Comparison of ENCODE assay signal across 8 cellular contexts in the genomic region with DNA sequence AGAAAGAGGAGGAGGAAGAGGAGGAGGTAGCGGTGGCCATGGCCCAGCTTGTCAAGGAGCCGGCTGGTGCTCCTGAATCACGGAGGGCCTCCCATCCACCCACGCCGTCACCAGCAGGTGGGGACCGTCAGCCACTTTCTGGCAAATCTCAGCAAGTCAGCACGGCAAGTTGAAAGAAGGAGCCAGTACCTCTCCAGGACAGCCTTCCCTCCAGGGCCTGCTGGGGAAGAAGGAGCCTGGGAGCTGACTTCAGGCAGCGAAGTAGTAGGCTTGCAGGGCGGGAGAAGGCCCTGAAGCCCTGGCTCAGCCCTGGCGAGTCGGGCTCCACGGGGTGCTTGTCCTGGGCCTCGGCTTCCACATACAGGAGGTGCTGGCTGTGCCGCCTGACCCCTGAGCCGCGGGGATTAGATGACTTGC.
DNase-seq lines count a peak whose midpoint lies in the region; ATAC-seq, FAIRE-seq and TF ChIP-seq lines count a peak whose summit lies in the region.

No MANE protein-coding gene starts in this region.

- H3K4me2 ChIP-seq in IMR-90 (ENCODE audit: low read depth, low read length), result no peak overlapping the region

- no peaks in the 10 kb centered on the region for H3K36me3 ChIP-seq in IMR-90 (ENCODE audit: control insufficient read depth, insufficient read depth, low read length)
- no peaks in the 10 kb centered on the region for H3K36me3 ChIP-seq in endodermal cell (ENCODE audit: control insufficient read depth, insufficient read depth, low read length)
- H3K36me3 ChIP-seq in stomach, result no peaks in the 10 kb centered on the region

- no peak overlapping the region for H3K27ac ChIP-seq in IMR-90 (ENCODE audit: insufficient read depth, low read length)
- no peak overlapping the region for H3K27ac ChIP-seq in endodermal cell (ENCODE audit: low read depth, low read length)
- no peak overlapping the region for H3K27ac ChIP-seq in stomach

- H3K4ac ChIP-seq in IMR-90 (ENCODE audit: low read depth, low read length), result no peak overlapping the region

- no peak for FAIRE-seq in H54 (lab: Jason Lieb, UNC)

- H3K4me1 Mint-ChIP-seq in activated CD8-positive, alpha-beta T cell treated with anti-CD3 and anti-CD28 coated beads for 36 hours (ENCODE audit: low read depth), result peaks cover 22% of the 10 kb centered on the region
- no peaks in the 10 kb centered on the region for H3K4me1 Mint-ChIP-seq in endodermal cell
- H3K4me1 Mint-ChIP-seq in naive thymus-derived CD8-positive, alpha-beta T cell, result peaks cover 8 to 32% (median 26%) of the 10 kb centered on the region in 4 donors

- no peaks in the 10 kb centered on the region for H4K20me1 ChIP-seq in IMR-90 (ENCODE audit: insufficient read depth, low read length)

- H3K14ac ChIP-seq in IMR-90 (replicated peaks; ENCODE audit: low read depth, low read length), result no peak overlapping the region

- no peak overlapping the region for H4K91ac ChIP-seq in IMR-90 (ENCODE audit: insufficient read depth, low read depth, low read length)

- TF ChIP-seq POLR2A in IMR-90 (IDR thresholded peaks at IDR 0.05; ENCODE audit: low read depth, low read length) (no peak), stomach (IDR thresholded peaks at IDR 0.05) (no peak), H54 (IDR thresholded peaks at IDR 0.05; ENCODE audit: low read depth, low read length) (no peak)

- H3K27me3 ChIP-seq in IMR-90 (ENCODE audit: control insufficient read depth, insufficient read depth, low read length) (peaks cover 39% of the 10 kb centered on the region), endodermal cell (ENCODE audit: control insufficient read depth, insufficient read depth, low read length, poor library complexity, severe bottlenecking) (no peaks in the 10 kb centered on the region), stomach (peaks cover 0 to 5% (median 0%) of the 10 kb centered on the region in 3 donors)

- H2AK9ac ChIP-seq in IMR-90 (replicated peaks; ENCODE audit: low read depth, low read length, poor library complexity), result no peak overlapping the region

- no peak overlapping the region for H3K4me3 Mint-ChIP-seq in activated CD8-positive, alpha-beta T cell treated with anti-CD3 and anti-CD28 coated beads for 36 hours
- no peak overlapping the region for H3K4me3 Mint-ChIP-seq in endodermal cell
- no peak overlapping the region for H3K4me3 Mint-ChIP-seq in naive thymus-derived CD8-positive, alpha-beta T cell

- POLR2A ChIA-PET in IMR-90 (lab: Charles Lee; ENCODE audit: unreplicated experiment), result no interaction called here
- POLR2A ChIA-PET in activated CD8-positive, alpha-beta T cell treated with anti-CD3 and anti-CD28 coated beads for 36 hours (lab: Charles Lee), result interaction anchor here (0.7 to 0.9 kb wide), 2 partner anchors 125 to 162 kb away, joined by 3 read pairs; no protein-coding TSS in a partner anchor
- POLR2A ChIA-PET in naive thymus-derived CD8-positive, alpha-beta T cell (lab: Charles Lee), result interaction anchor here (0.7 to 6.3 kb wide), 10 partner anchors 14 to 290 kb away, joined by 3 to 23 read pairs (median 5); partner anchors contain the start of gene KLF13

- H2BK15ac ChIP-seq in IMR-90 (ENCODE audit: low read depth, low read length), result no peak overlapping the region

- H3K36me3 Mint-ChIP-seq in activated CD8-positive, alpha-beta T cell treated with anti-CD3 and anti-CD28 coated beads for 36 hours (ENCODE audit: low read depth), result no peaks in the 10 kb centered on the region
- H3K36me3 Mint-ChIP-seq in endodermal cell (ENCODE audit: low read depth), result no peaks in the 10 kb centered on the region
- no peaks in the 10 kb centered on the region for H3K36me3 Mint-ChIP-seq in naive thymus-derived CD8-positive, alpha-beta T cell

- no peak for TF ChIP-seq EP300 in stomach (IDR thresholded peaks at IDR 0.05)

- no peak overlapping the region for H4K8ac ChIP-seq in IMR-90 (ENCODE audit: low read depth in 2 of 2, low read length in 2 of 2)

- CTCF ChIA-PET in IMR-90 (lab: Yijun Ruan, JAX), result interaction anchor here (0.6 to 2.1 kb wide), 4 partner anchors 39 to 290 kb away, joined by 3 to 10 read pairs (median 4); no protein-coding TSS in a partner anchor
- CTCF ChIA-PET in activated CD8-positive, alpha-beta T cell treated with anti-CD3 and anti-CD28 coated beads for 36 hours (lab: Charles Lee), result interaction anchor here (0.6 to 2.8 kb wide), 13 partner anchors 9 to 306 kb away, joined by 3 to 40 read pairs (median 4); no protein-coding TSS in a partner anchor

- H2BK120ac ChIP-seq in IMR-90 (ENCODE audit: low read depth, low read length), result no peak overlapping the region

- BruUV-seq in IMR-90 (replicated peaks; lab: Mats Ljungman, UMichigan), result no TSS peak

- WGBS in IMR-90 (ENCODE audit: extremely low coverage in 2 of 2, insufficient read length in 1 of 2), 2 experiments, result no CpG with 5 or more reads among the region's 16 CpGs
- WGBS in endodermal cell (ENCODE audit: insufficient coverage in 1 of 2, insufficient read length in 1 of 2), 2 experiments, result 78 to 89% methylated on average over 10 to 16 of the region's 16 CpGs
- 42 to 62% (median 53%) methylated on average over 16 of the region's 16 CpGs for WGBS in stomach, 5 donors

- no peak overlapping the region for H2BK5ac ChIP-seq in IMR-90 (ENCODE audit: low read depth, low read length, poor library complexity, severe bottlenecking)

- no peak overlapping the region for H2AK5ac ChIP-seq in IMR-90 (ENCODE audit: low read depth, low read length)

- no peak overlapping the region for H2AFZ ChIP-seq in IMR-90 (replicated peaks; ENCODE audit: low read length, poor library complexity)

- no peaks in the 10 kb centered on the region for H3K9me1 ChIP-seq in IMR-90 (ENCODE audit: insufficient read depth, low read length)

- peak; percentile 77 for ATAC-seq in IMR-90 (ENCODE audit: low read depth)
- ATAC-seq in activated CD8-positive, alpha-beta T cell treated with anti-CD3 and anti-CD28 coated beads for 36 hours, result peak; percentile 73
- ATAC-seq in naive thymus-derived CD8-positive, alpha-beta T cell, result peak; percentile 78 to 84
- no peak for ATAC-seq in HG03159 (IDR thresholded peaks at IDR 0.05; ENCODE audit: unreplicated experiment)

- no peak overlapping the region for H3K23ac ChIP-seq in IMR-90 (ENCODE audit: low read depth, low read length)

- H3K18ac ChIP-seq in IMR-90 (ENCODE audit: low read depth, low read length), result no peak overlapping the region

- in situ Hi-C loops in IMR-90 (cut with MboI; ENCODE audit: low sequenced_read_pairs), result loop anchor here (10.0 kb wide), 1 partner anchor 114 kb away; no protein-coding TSS in a partner anchor

- H3K27me3 Mint-ChIP-seq in activated CD8-positive, alpha-beta T cell treated with anti-CD3 and anti-CD28 coated beads for 36 hours, result no peaks in the 10 kb centered on the region
- H3K27me3 Mint-ChIP-seq in endodermal cell (ENCODE audit: insufficient read depth), result peaks cover 2% of the 10 kb centered on the region
- H3K27me3 Mint-ChIP-seq in naive thymus-derived CD8-positive, alpha-beta T cell, result peaks cover 0 to 2% (median 0%) of the 10 kb centered on the region in 5 donors

- TF ChIP-seq CTCF in IMR-90 (conservative IDR thresholded peaks at IDR 0.05; ENCODE audit: low read depth, low read length), result peak; percentile 43
- no peak for TF ChIP-seq CTCF in activated CD8-positive, alpha-beta T cell treated with anti-CD3 and anti-CD28 coated beads for 36 hours (IDR thresholded peaks at IDR 0.05)
- peak; percentile 73 for TF ChIP-seq CTCF in endodermal cell (conservative IDR thresholded peaks at IDR 0.05)
- TF ChIP-seq CTCF in stomach (IDR thresholded peaks at IDR 0.05), result peak in 4 of 7 experiments; percentile 29 to 74 (median 58)

- H3K4me1 ChIP-seq in IMR-90 (ENCODE audit: control insufficient read depth, insufficient read depth, low read length), result no peaks in the 10 kb centered on the region
- no peaks in the 10 kb centered on the region for H3K4me1 ChIP-seq in endodermal cell (ENCODE audit: control insufficient read depth, insufficient read depth, low read length)
- peaks cover 0 to 9% (median 0%) of the 10 kb centered on the region in 4 donors for H3K4me1 ChIP-seq in stomach

- H3K79me1 ChIP-seq in IMR-90 (ENCODE audit: low read depth in 1 of 2, low read length in 2 of 2), result no peaks in the 10 kb centered on the region

- intact Hi-C loops in IMR-90 (cut with micrococcal nuclease) (loop anchor here (1.0 kb wide), 1 partner anchor 290 kb away; no protein-coding TSS in a partner anchor), stomach (cut with DNase I; ENCODE audit: low total_unique reads) (loop anchor here (5.0 kb wide), 1 partner anchor 287 kb away; no protein-coding TSS in a partner anchor)
- intact Hi-C loops in activated CD8-positive, alpha-beta T cell treated with anti-CD3 and anti-CD28 coated beads for 36 hours (cut with micrococcal nuclease), result loop anchor here (5.0 to 10.0 kb wide), 2 partner anchors 234 to 287 kb away; no protein-coding TSS in a partner anchor

- dilution Hi-C loops in IMR-90 (cut with HindIII; ENCODE audit: low sequenced_read_pairs, unreplicated experiment), result no loop called here

- TF ChIP-seq RAD21 in IMR-90 (IDR thresholded peaks at IDR 0.05; ENCODE audit: low read length), result peak; percentile 60

- no peak overlapping the region for H3K4me3 ChIP-seq in IMR-90 (ENCODE audit: insufficient read depth, low read depth, low read length)
- H3K4me3 ChIP-seq in endodermal cell (ENCODE audit: low read length), result no peak overlapping the region
- no peak overlapping the region for H3K4me3 ChIP-seq in stomach

- H3K27ac Mint-ChIP-seq in activated CD8-positive, alpha-beta T cell treated with anti-CD3 and anti-CD28 coated beads for 36 hours, result no peak overlapping the region
- no peak overlapping the region for H3K27ac Mint-ChIP-seq in endodermal cell
- H3K27ac Mint-ChIP-seq in naive thymus-derived CD8-positive, alpha-beta T cell, result peak overlapping the region in 5 of 10 donors; percentile 14 to 80 (median 32)

- no peaks in the 10 kb centered on the region for H3K9me3 Mint-ChIP-seq in activated CD8-positive, alpha-beta T cell treated with anti-CD3 and anti-CD28 coated beads for 36 hours
- H3K9me3 Mint-ChIP-seq in endodermal cell, result no peaks in the 10 kb centered on the region
- no peaks in the 10 kb centered on the region for H3K9me3 Mint-ChIP-seq in naive thymus-derived CD8-positive, alpha-beta T cell

- DNase-seq in Ammon's horn (ENCODE audit: low spot score) (peak; percentile 55), IMR-90 (peak; percentile 39), endodermal cell (peak; percentile 92), stomach (peak; percentile 85), H54 (ENCODE audit: insufficient read length, low spot score) (no peak)
- DNase-seq in activated CD8-positive, alpha-beta T cell treated with anti-CD3 and anti-CD28 coated beads for 36 hours, result peak; percentile 80
- DNase-seq in naive thymus-derived CD8-positive, alpha-beta T cell, result peak; percentile 53 to 88 (median 66)

- H3K56ac ChIP-seq in IMR-90 (ENCODE audit: extremely low read depth, insufficient read depth, low read length), result no peak overlapping the region

- H3K9ac ChIP-seq in IMR-90 (ENCODE audit: low read depth, low read length), result no peak overlapping the region
- no peak overlapping the region for H3K9ac ChIP-seq in endodermal cell (ENCODE audit: extremely low read depth, low read length, poor library complexity, severe bottlenecking)

- H3K9me3 ChIP-seq in IMR-90 (ENCODE audit: control insufficient read depth, insufficient read depth, low read length), result no peaks in the 10 kb centered on the region
- H3K9me3 ChIP-seq in endodermal cell (ENCODE audit: control insufficient read depth, low read length), result no peaks in the 10 kb centered on the region
- no peaks in the 10 kb centered on the region for H3K9me3 ChIP-seq in stomach

- H2BK20ac ChIP-seq in IMR-90 (ENCODE audit: low read depth, low read length), result no peak overlapping the region

- no peak overlapping the region for H4K5ac ChIP-seq in IMR-90 (ENCODE audit: low read depth, low read length)
